25 cellular contexts compared by ENCODE assay signal in the genomic region with DNA sequence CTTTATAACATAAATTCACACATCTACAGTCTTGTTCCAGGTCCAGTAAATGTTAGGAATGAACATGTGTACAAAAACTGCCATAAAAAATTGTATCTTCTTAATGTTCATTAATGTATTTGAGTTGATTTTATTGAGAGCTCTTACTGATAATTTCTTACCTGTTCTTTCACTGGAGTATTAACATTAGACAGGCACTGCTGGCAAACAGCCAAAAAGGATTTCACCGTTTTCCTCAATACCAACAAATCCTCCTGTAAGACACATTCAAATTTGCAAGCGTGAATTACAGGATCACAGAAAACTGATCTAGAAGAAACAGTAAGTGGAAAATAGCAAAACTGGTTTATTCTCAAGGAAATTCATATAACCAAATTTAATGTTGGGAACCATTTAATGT.
DNase-seq lines count a peak whose midpoint lies in the region; ATAC-seq, FAIRE-seq and TF ChIP-seq lines count a peak whose summit lies in the region.
"Had no signal": no experiment of that assay in that cellular context is flagged by ENCODE, and none has a peak within 500 bp of the region (broad histone marks: within the 10 kb centered on the region; RNA-seq: fewer than 3 reads in every experiment).

No MANE protein-coding gene starts in this region.

- TF ChIP-seq CTCF in HepG2 (CRISPR knock-in tag; IDR thresholded peaks at IDR 0.05) (no peak), right lobe of liver (IDR thresholded peaks at IDR 0.05) (no peak), K562 (IDR thresholded peaks at IDR 0.05 in 2 of 3, conservative IDR thresholded peaks at IDR 0.05 in 1 of 3; ENCODE audit: insufficient read depth in 2 of 3, low read depth in 1 of 3, low read length in 3 of 3) (no peak), tibial artery (IDR thresholded peaks at IDR 0.05) (no peak), WTC11 (IDR thresholded peaks at IDR 0.05) (no peak)

- CTCF ChIA-PET in HepG2 (lab: Yijun Ruan, JAX; ENCODE audit: low intra/inter-chr PET ratio, low total read pairs): no interaction called here
- CTCF ChIA-PET in K562 (lab: Yijun Ruan, JAX; ENCODE audit: low intra/inter-chr PET ratio): no interaction called here
- CTCF ChIA-PET in WTC11 (lab: Charles Lee): no interaction called here

- intact Hi-C loops in HepG2 (cut with micrococcal nuclease; ENCODE audit: unreplicated experiment): no loop called here
- intact Hi-C loops in right lobe of liver (cut with DNase I): no loop called here
- intact Hi-C loops in K562 (cut with micrococcal nuclease): no loop called here
- intact Hi-C loops in tibial artery (cut with DNase I; ENCODE audit: low total_unique reads): no loop called here

- TF ChIP-seq POLR2A in HepG2 (IDR thresholded peaks at IDR 0.05; ENCODE audit: insufficient read depth in 1 of 2, low read depth in 2 of 2, low read length in 2 of 2): no peak
- no peak for TF ChIP-seq POLR2A in right lobe of liver (IDR thresholded peaks at IDR 0.05)
- no peak for TF ChIP-seq POLR2A in K562 (conservative IDR thresholded peaks at IDR 0.05)

- peaks cover 15% of the 10 kb centered on the region for H3K36me3 Mint-ChIP-seq in WTC11

- H3K9me3 ChIP-seq in HepG2 (ENCODE audit: low read length): no peaks in the 10 kb centered on the region
- no peaks in the 10 kb centered on the region for H3K9me3 ChIP-seq in right lobe of liver
- H3K9me3 ChIP-seq in K562 (replicated peaks; ENCODE audit: control insufficient read depth, insufficient read depth, low read depth, low read length): no peaks in the 10 kb centered on the region
- no peaks in the 10 kb centered on the region for H3K9me3 ChIP-seq in tibial artery
- H3K9me3 ChIP-seq: MG63, SJSA1 had no signal

- DNase-seq in NCI-H1105 treated with DMSO at 0.1 percent for 48 hours (lab: John Stamatoyannopoulos, UW): peak; percentile 40
- DNase-seq in NCI-H1105 (lab: John Stamatoyannopoulos, UW): no peak
- no peak for DNase-seq in HepG2 (ENCODE audit: low spot score)
- no peak for DNase-seq in right lobe of liver
- DNase-seq in K562 (ENCODE audit: extremely low read depth in 1 of 4, low spot score in 3 of 4): no peak
- no peak for DNase-seq in tibial artery
- DNase-seq in WTC11 (ENCODE audit: low spot score): no peak
- no peak for DNase-seq in NCI-H2107 treated with DMSO at 0.1 percent for 48 hours (lab: John Stamatoyannopoulos, UW; ENCODE audit: unreplicated experiment)
- DNase-seq: 8988T; AML-193; Calu3; CD8-positive, alpha-beta memory T cell; EL; MG63; NCI-H146; NCI-H2029; NCI-H510A treated with DMSO at 0.1 percent for 48 hours; NCI-H748 treated with DMSO at 0.1 percent for 48 hours; OCI-M1; SW 1271; T-helper 17 cell had no signal

- H3K27ac ChIP-seq in HepG2 (ENCODE audit: extremely low read length, insufficient read depth, low read length): no peak overlapping the region
- H3K27ac ChIP-seq in right lobe of liver: no peak overlapping the region
- H3K27ac ChIP-seq in K562 (ENCODE audit: extremely low read depth, low read depth, low read length): no peak overlapping the region
- H3K27ac ChIP-seq in tibial artery: no peak overlapping the region
- H3K27ac ChIP-seq: C4-2B, SJSA1 had no signal

- H3K79me2 ChIP-seq in HepG2 (ENCODE audit: insufficient read depth, low read length) (no peaks in the 10 kb centered on the region), K562 (ENCODE audit: control insufficient read depth, insufficient read depth, low read length) (no peaks in the 10 kb centered on the region)

- H3K4me3 Mint-ChIP-seq in WTC11: no peak overlapping the region
- H3K4me3 Mint-ChIP-seq: CD8-positive, alpha-beta memory T cell; T-helper 17 cell had no signal

- H3K4me1 ChIP-seq in HepG2 (ENCODE audit: insufficient read depth, low read length): no peaks in the 10 kb centered on the region
- H3K4me1 ChIP-seq in right lobe of liver: no peaks in the 10 kb centered on the region
- H3K4me1 ChIP-seq in K562 (replicated peaks in 1 of 2; ENCODE audit: control insufficient read depth in 2 of 2, insufficient read depth in 2 of 2, low read length in 2 of 2): no peaks in the 10 kb centered on the region
- no peaks in the 10 kb centered on the region for H3K4me1 ChIP-seq in tibial artery
- H3K4me1 ChIP-seq: SJSA1 had no signal

- no peak for ATAC-seq in HepG2
- ATAC-seq in right lobe of liver: no peak
- no peak for ATAC-seq in K562
- ATAC-seq in WTC11: no peak
- ATAC-seq: Right ventricle myocardium inferior, T-helper 17 cell had no signal

- no peaks in the 10 kb centered on the region for H4K20me1 ChIP-seq in HepG2 (ENCODE audit: insufficient read depth, low read length)
- H4K20me1 ChIP-seq in K562 (replicated peaks; ENCODE audit: control insufficient read depth, insufficient read depth, low read length): no peaks in the 10 kb centered on the region

- H3K4me2 ChIP-seq in HepG2 (ENCODE audit: low read depth, low read length): no peak overlapping the region
- H3K4me2 ChIP-seq in K562 (ENCODE audit: insufficient read depth, low read length): no peak overlapping the region

- in situ Hi-C loops in HepG2 (cut with HindIII; ENCODE audit: extremely low pct_ligation_motif_present, low pct_unique_long_range_greater_than_20kb): loop anchor here (25.0 kb wide), 1 partner anchor 635 kb away; no protein-coding TSS in a partner anchor
- in situ Hi-C loops in K562 (cut with MboI): loop anchor here (25.0 kb wide), 1 partner anchor 635 kb away; no protein-coding TSS in a partner anchor

- H3K9me1 ChIP-seq in K562 (ENCODE audit: control insufficient read depth, insufficient read depth, low read length): no peaks in the 10 kb centered on the region

- H3K27ac Mint-ChIP-seq in WTC11: no peak overlapping the region
- H3K27ac Mint-ChIP-seq: T-helper 17 cell had no signal

- no peaks in the 10 kb centered on the region for H3K27me3 ChIP-seq in HepG2 (ENCODE audit: control insufficient read depth in 1 of 2, insufficient read depth in 2 of 2, low read length in 2 of 2)
- H3K27me3 ChIP-seq in right lobe of liver: no peaks in the 10 kb centered on the region
- no peaks in the 10 kb centered on the region for H3K27me3 ChIP-seq in K562 (ENCODE audit: control insufficient read depth in 2 of 2, insufficient read depth in 2 of 2, low read length in 2 of 2)
- no peaks in the 10 kb centered on the region for H3K27me3 ChIP-seq in tibial artery
- H3K27me3 ChIP-seq: MG63, SJSA1 had no signal

- no peaks in the 10 kb centered on the region for H3K27me3 Mint-ChIP-seq in WTC11 (ENCODE audit: low read depth)
- H3K27me3 Mint-ChIP-seq: CD8-positive, alpha-beta memory T cell; T-helper 17 cell had no signal

- H3K4me3 ChIP-seq in HepG2 (replicated peaks in 1 of 3; ENCODE audit: insufficient read depth in 1 of 3, low read depth in 2 of 3, low read length in 3 of 3) (no peak overlapping the region), right lobe of liver (no peak overlapping the region), K562 (no peak overlapping the region), tibial artery (no peak overlapping the region)
- H3K4me3 ChIP-seq: MG63, SJSA1 had no signal

- TF ChIP-seq RAD21 in HepG2 (CRISPR knock-in tag; IDR thresholded peaks at IDR 0.05): no peak
- TF ChIP-seq RAD21 in K562 (CRISPR knock-in tag; conservative IDR thresholded peaks at IDR 0.05 in 1 of 2, IDR thresholded peaks at IDR 0.05 in 1 of 2): no peak

- peaks cover 9% of the 10 kb centered on the region; the same call in 1 of the 2 replicates for H3K9me3 Mint-ChIP-seq in WTC11
- H3K9me3 Mint-ChIP-seq: CD8-positive, alpha-beta memory T cell had no signal

- BruUV-seq in HepG2 (replicated peaks; lab: Mats Ljungman, UMichigan) (no TSS peak), K562 (replicated peaks; lab: Mats Ljungman, UMichigan) (no TSS peak)

- FAIRE-seq in HepG2 (lab: Jason Lieb, UNC) (no peak), K562 (lab: Jason Lieb, UNC) (no peak)
- FAIRE-seq: RCC 7860 had no signal

- H3K9ac ChIP-seq in HepG2 (ENCODE audit: insufficient read depth, low read depth, low read length) (no peak overlapping the region), K562 (ENCODE audit: insufficient read depth in 1 of 2, low read depth in 2 of 2, low read length in 2 of 2) (no peak overlapping the region)

- no peaks in the 10 kb centered on the region for H3K4me1 Mint-ChIP-seq in WTC11

- H3K36me3 ChIP-seq in HepG2 (replicated peaks in 1 of 2; ENCODE audit: control insufficient read depth in 1 of 2, insufficient read depth in 2 of 2, low read length in 2 of 2) (peaks cover 1 to 3% of the 10 kb centered on the region in 2 experiments; a peak in 1 of 5 replicates), right lobe of liver (no peaks in the 10 kb centered on the region), K562 (ENCODE audit: control insufficient read depth, insufficient read depth, low read length) (0 out of 3 replicates have a peak, but pooled peaks cover 3% of the 10 kb centered on the region), tibial artery (peaks cover 8 to 19% (median 11%) of the 10 kb centered on the region in 3 donors)

- POLR2A ChIA-PET in HepG2 (lab: Yijun Ruan, JAX): no interaction called here
- POLR2A ChIA-PET in K562 (lab: Yijun Ruan, JAX): no interaction called here
- POLR2A ChIA-PET in WTC11 (lab: Charles Lee): interaction anchor here (0.7 to 1.0 kb wide), 2 partner anchors 44 to 200 kb away, joined by 3 read pairs; no protein-coding TSS in a partner anchor

- no peak overlapping the region for H2AFZ ChIP-seq in HepG2 (ENCODE audit: low read length)
- H2AFZ ChIP-seq in K562 (ENCODE audit: low read depth, low read length): no peak overlapping the region

- no peak for TF ChIP-seq EP300 in HepG2 (IDR thresholded peaks at IDR 0.05; ENCODE audit: low read depth in 2 of 2, low read length in 2 of 2)
- TF ChIP-seq EP300 in HepG2 (CRISPR knock-in tag; IDR thresholded peaks at IDR 0.05; ENCODE audit: borderline replicate concordance): no peak
- TF ChIP-seq EP300 in K562 (IDR thresholded peaks at IDR 0.05; ENCODE audit: low read length): no peak

- 97% methylated on average over 2 of the region's 2 CpGs for WGBS in HepG2 (ENCODE audit: low lambda C conversion rate)
- WGBS in right lobe of liver (ENCODE audit: insufficient coverage, low coverage, low lambda C conversion rate, missing lambda C conversion rate): 39% methylated on average over 2 of the region's 2 CpGs
- 79% methylated on average over 2 of the region's 2 CpGs for whole genome bisulfite sequencing in K562 (ENCODE audit: insufficient coverage, low coverage, missing lambda C conversion rate)

TF ChIP-seq in HepG2, 621 proteins besides CTCF, POLR2A, EP300 and RAD21:
- TF ChIP-seq LCORL (IDR thresholded peaks at IDR 0.05) (peak; percentile 37; the same call in 1 of the 2 replicates), LCORL (CRISPR knock-in tag; IDR thresholded peaks at IDR 0.05) (no peak), HES4 (CRISPR knock-in tag; IDR thresholded peaks at IDR 0.05; ENCODE audit: borderline replicate concordance) (no peak)

TF ChIP-seq in K562, 482 proteins besides CTCF, POLR2A, EP300 and RAD21 (continues in another document):
- TF ChIP-seq ZNF785 (CRISPR knock-in tag; IDR thresholded peaks at IDR 0.05): no peak
- TF ChIP-seq HDAC8 (tag; IDR thresholded peaks at IDR 0.05): no peak
- no peak for TF ChIP-seq RBFOX2 (IDR thresholded peaks at IDR 0.05; ENCODE audit: low read depth, low read length)
- no peak for TF ChIP-seq SREBF1 (IDR thresholded peaks at IDR 0.05; ENCODE audit: borderline replicate concordance, low read depth, low read length)

TF ChIP-seq in WTC11, 78 proteins besides CTCF, POLR2A, EP300 and RAD21 (continues in another document):
- TF ChIP-seq ZNF138 (CRISPR knock-in tag; conservative IDR thresholded peaks at IDR 0.05): no peak
